22 cellular contexts compared by ENCODE assay signal in genomic region chr2:39646891-39647780, GRCh38. TPM values are rescaled to one million over a fixed set of nuclear protein-coding genes. Genes with fewer than 3 reads are reported as not detected.
A peak's percentile ranks its signal among the peaks of the same experiment; 100 is the strongest.
DNase-seq lines count a peak whose midpoint lies in the region; ATAC-seq and TF ChIP-seq lines count a peak whose summit lies in the region.
"Had no signal": no experiment of that assay in that cellular context is flagged by ENCODE, and none has a peak within 500 bp of the region (broad histone marks: within the 10 kb centered on the region; RNA-seq: fewer than 3 reads in every experiment).

No MANE protein-coding gene starts in this region.

- H3K4me1 Mint-ChIP-seq in H9 (peaks cover 27 to 29% of the 10 kb centered on the region in 2 experiments), WTC11 (peaks cover 30% of the 10 kb centered on the region)
- H3K4me1 Mint-ChIP-seq: CD4-positive, alpha-beta memory T cell had no signal

- no peak overlapping the region for H2BK20ac ChIP-seq in H9 (ENCODE audit: low read depth, low read length, poor library complexity, severe bottlenecking)

- H3K4me1 ChIP-seq in H9 (ENCODE audit: insufficient read depth, low read length) (peaks cover 14% of the 10 kb centered on the region; the same call in 1 of the 2 replicates), upper lobe of right lung (no peaks in the 10 kb centered on the region)
- H3K4me1 ChIP-seq: BLaER1, Caco-2 had no signal

- no peak overlapping the region for H2BK15ac ChIP-seq in H9 (ENCODE audit: low read depth, low read length)

- H3K9me3 ChIP-seq in H9 (ENCODE audit: control insufficient read depth, low read depth, low read length): no peaks in the 10 kb centered on the region
- no peaks in the 10 kb centered on the region for H3K9me3 ChIP-seq in upper lobe of right lung
- H3K9me3 ChIP-seq: BLaER1, Caco-2 had no signal

- no peak overlapping the region for H4K5ac ChIP-seq in H9 (ENCODE audit: insufficient read length, low read depth, low read length)

- H3K56ac ChIP-seq in H9 (ENCODE audit: insufficient read length, low read depth, low read length): no peak overlapping the region

- H3T11ph ChIP-seq in H9 (ENCODE audit: low read length): no peak overlapping the region

- H3K27me3 Mint-ChIP-seq in H9 (ENCODE audit: low read depth) (no peaks in the 10 kb centered on the region), WTC11 (ENCODE audit: low read depth) (peaks cover 2% of the 10 kb centered on the region; the same call in 1 of the 2 replicates)

- H3K36me3 ChIP-seq in upper lobe of right lung: no peaks in the 10 kb centered on the region
- H3K36me3 ChIP-seq: BLaER1 had no signal

- ATAC-seq in WTC11 (peak; percentile 98), upper lobe of right lung (peak; percentile 21), GM21526 (IDR thresholded peaks at IDR 0.05; ENCODE audit: low FRiP score, unreplicated experiment) (no peak)
- ATAC-seq: HCT116, Right ventricle myocardium inferior had no signal

- H4K8ac ChIP-seq in H9 (replicated peaks; ENCODE audit: insufficient read length, low read depth, low read length): no peak overlapping the region

- H3K4ac ChIP-seq in H9 (ENCODE audit: low read depth, low read length): no peak overlapping the region

- H4K91ac ChIP-seq in H9 (ENCODE audit: insufficient read length, low read depth, low read length): no peak overlapping the region

- H3K9ac ChIP-seq in H9 (ENCODE audit: extremely low read depth, insufficient read length, low read length): no peak overlapping the region
- H3K9ac ChIP-seq: BLaER1, KMS-11 had no signal

- H3K79me1 ChIP-seq in H9 (ENCODE audit: insufficient read depth, low read depth, low read length, poor library complexity, severe bottlenecking): no peaks in the 10 kb centered on the region

- H3K27ac ChIP-seq in H9 (ENCODE audit: insufficient read length, low read depth, low read length) (no peak overlapping the region), upper lobe of right lung (no peak overlapping the region)
- H3K27ac ChIP-seq: BLaER1, KMS-11 had no signal

- no peak overlapping the region for H2AFZ ChIP-seq in H9 (ENCODE audit: low read length)

- no peak overlapping the region for H3K18ac ChIP-seq in H9 (ENCODE audit: insufficient read length, low read depth, low read length)

- peak; percentile 58 for DNase-seq in H9
- DNase-seq in WTC11 (ENCODE audit: low spot score): peak; percentile 40
- peak; percentile 48 for DNase-seq in iPS-NIHi11 (ENCODE audit: low spot score)
- DNase-seq in upper lobe of right lung: no peak
- no peak for DNase-seq in HuH-7.5 (ENCODE audit: low spot score)
- no peak for DNase-seq in DMS 273 treated with DMSO at 0.1 percent for 48 hours (lab: John Stamatoyannopoulos, UW)
- DNase-seq: ACHN; Caco-2; CD4-positive, alpha-beta memory T cell; IMR-90; NCI-H1105; NCI-H146; NCI-H2029; NCI-H226; NCI-H510A treated with DMSO at 0.1 percent for 48 hours; NCI-H82; OCI-M1 had no signal

- CTCF ChIA-PET in WTC11 (lab: Charles Lee): no interaction called here

- H4K20me1 ChIP-seq in H9 (ENCODE audit: control insufficient read depth, insufficient read depth, insufficient read length): no peaks in the 10 kb centered on the region
- H4K20me1 ChIP-seq: BLaER1 had no signal

- no peak overlapping the region for H3K27ac Mint-ChIP-seq in H9
- no peak overlapping the region for H3K27ac Mint-ChIP-seq in WTC11
- H3K27ac Mint-ChIP-seq: CD4-positive, alpha-beta memory T cell had no signal

- H3K4me3 Mint-ChIP-seq in H9 (no peak overlapping the region; a peak in 1 of 5 replicates), WTC11 (no peak overlapping the region)
- H3K4me3 Mint-ChIP-seq: CD4-positive, alpha-beta memory T cell had no signal

- H3K4me3 ChIP-seq in upper lobe of right lung: no peak overlapping the region
- H3K4me3 ChIP-seq: BLaER1 had no signal

- TF ChIP-seq CTCF in H9 (conservative IDR thresholded peaks at IDR 0.05): no peak
- TF ChIP-seq CTCF in WTC11 (IDR thresholded peaks at IDR 0.05): no peak
- TF ChIP-seq CTCF in upper lobe of right lung (IDR thresholded peaks at IDR 0.05): no peak

- H2AK5ac ChIP-seq in H9 (ENCODE audit: insufficient read length, low read length): no peak overlapping the region

- H3K4me2 ChIP-seq in H9 (ENCODE audit: insufficient read depth, insufficient read length, low read length): no peak overlapping the region
- H3K4me2 ChIP-seq: BLaER1, KMS-11 had no signal

- H3K14ac ChIP-seq in H9 (ENCODE audit: insufficient read depth, low read length): no peak overlapping the region

- no peak overlapping the region for H2BK120ac ChIP-seq in H9 (ENCODE audit: low read depth, low read length, poor library complexity, severe bottlenecking)

- H3K27me3 ChIP-seq in H9 (ENCODE audit: insufficient read depth, low read length) (no peaks in the 10 kb centered on the region), upper lobe of right lung (no peaks in the 10 kb centered on the region)
- H3K27me3 ChIP-seq: BLaER1 had no signal

- H2BK12ac ChIP-seq in H9 (ENCODE audit: insufficient read length, low read depth, low read length): no peak overlapping the region

- no peaks in the 10 kb centered on the region for H3K23me2 ChIP-seq in H9 (ENCODE audit: insufficient read length, low read depth, low read length, poor library complexity, severe bottlenecking)

- no peaks in the 10 kb centered on the region for H3K79me2 ChIP-seq in H9 (ENCODE audit: insufficient read depth, low read length)

- no peak overlapping the region for H3K23ac ChIP-seq in H9 (ENCODE audit: insufficient read length, low read depth, low read length)

- H3K36me3 Mint-ChIP-seq in H9 (ENCODE audit: insufficient read depth in 1 of 3, low read depth in 3 of 3) (peaks cover 0 to 3% (median 0%) of the 10 kb centered on the region in 3 experiments; a peak in 1 of 7 replicates), WTC11 (no peaks in the 10 kb centered on the region)
- H3K36me3 Mint-ChIP-seq: CD4-positive, alpha-beta memory T cell had no signal

- POLR2A ChIA-PET in WTC11 (lab: Charles Lee): no interaction called here

- WGBS in H9 (ENCODE audit: extremely low coverage, insufficient read length, low lambda C conversion rate): no CpG with 5 or more reads among the region's 8 CpGs

- intact Hi-C loops in upper lobe of right lung (cut with DNase I): no loop called here

- H3K9me3 Mint-ChIP-seq in H9 (no peaks in the 10 kb centered on the region), WTC11 (0 out of 2 replicates have a peak, but pooled peaks cover 3% of the 10 kb centered on the region)
- H3K9me3 Mint-ChIP-seq: CD4-positive, alpha-beta memory T cell had no signal

- H2BK5ac ChIP-seq in H9 (ENCODE audit: insufficient read length, low read length): no peak overlapping the region

TF ChIP-seq in WTC11, 78 proteins besides CTCF, POLR2A, EP300 and RAD21:
- TF ChIP-seq ZBTB21 (CRISPR knock-in tag; IDR thresholded peaks at IDR 0.05; ENCODE audit: borderline replicate concordance): 0 out of 2 replicates have a peak, but pooled peaks have one; percentile 29
- peak; percentile 81 for TF ChIP-seq PRDM15 (CRISPR knock-in tag; IDR thresholded peaks at IDR 0.05)
- TF ChIP-seq FOXK1 (CRISPR knock-in tag; IDR thresholded peaks at IDR 0.05): no peak

RNA-seq across cellular contexts. Expression of gene TMEM178A, which starts 18.6 kb away (rescaled TPM):
- 7.5 and 7.8 TPM in 2 replicates for total RNA-seq in H9 (2021)
- total RNA-seq in WTC11 (2021): 13.6 to 14.5 TPM (median 14.1 TPM) in 3 replicates
- total RNA-seq in upper lobe of right lung: 9.5 TPM
- total RNA-seq: CD4-positive, alpha-beta memory T cell had no signal

Comparison
In these comparisons a context has a peak if more than half of its experiments do, and no peak if none do; other contexts are left out.
1. DNase-seq: peak in H9 (single experiment), WTC11 (single experiment) and iPS-NIHi11 (single experiment); none in upper lobe of right lung (single experiment), HuH-7.5 (single experiment) and DMS 273 treated with DMSO at 0.1 percent for 48 hours (single experiment).